In genomic region chr22:16721969-16722368, GRCh38 we compare ENCODE assay signal across 15 cellular contexts.
DNase-seq lines count a peak whose midpoint lies in the region; ATAC-seq, FAIRE-seq and TF ChIP-seq lines count a peak whose summit lies in the region.
"Had no signal": no experiment of that assay in that cellular context is flagged by ENCODE, and none has a peak within 500 bp of the region (broad histone marks: within the 10 kb centered on the region; RNA-seq: fewer than 3 reads in every experiment).

No MANE protein-coding gene starts in this region.

- H3K4me2 ChIP-seq in HepG2 (ENCODE audit: low read depth, low read length) (no peak overlapping the region), K562 (ENCODE audit: insufficient read depth, low read length) (no peak overlapping the region)
- H3K4me2 ChIP-seq: GM23338 had no signal

- H3K9me1 ChIP-seq in K562 (ENCODE audit: control insufficient read depth, insufficient read depth, low read length) = no peaks in the 10 kb centered on the region

- no peaks in the 10 kb centered on the region for H4K20me1 ChIP-seq in HepG2 (ENCODE audit: insufficient read depth, low read length)
- no peaks in the 10 kb centered on the region for H4K20me1 ChIP-seq in K562 (replicated peaks; ENCODE audit: control insufficient read depth, insufficient read depth, low read length)

- POLR2A ChIA-PET in HepG2 (lab: Yijun Ruan, JAX) (no interaction called here), K562 (lab: Yijun Ruan, JAX) (no interaction called here), T-cell (lab: Charles Lee) (no interaction called here)

- no peak for DNase-seq in right lobe of liver
- DNase-seq in HepG2 (ENCODE audit: low spot score) = no peak
- peak; percentile 62 to 94 for DNase-seq in NOMO-1 (lab: John Stamatoyannopoulos, UW; ENCODE audit: unreplicated experiment in 2 of 2)
- DNase-seq in K562 (ENCODE audit: extremely low read depth in 1 of 4, low spot score in 3 of 4) = no peak
- no peak for DNase-seq in upper lobe of right lung
- DNase-seq in activated gamma-delta T cell treated with Interleukin-2 at 50 U/mL for 16 hours = no peak
- no peak for DNase-seq in T-cell
- DNase-seq: CD4-positive, alpha-beta memory T cell; DMS79 had no signal

- H3K27me3 ChIP-seq in right lobe of liver (peaks cover 0 to 3% of the 10 kb centered on the region in 2 donors), HepG2 (ENCODE audit: control insufficient read depth in 1 of 2, insufficient read depth in 2 of 2, low read length in 2 of 2) (no peaks in the 10 kb centered on the region), K562 (ENCODE audit: control insufficient read depth in 2 of 2, insufficient read depth in 2 of 2, low read length in 2 of 2) (peaks cover 16 to 18% of the 10 kb centered on the region in 2 experiments), upper lobe of right lung (peaks cover 12% of the 10 kb centered on the region)
- H3K27me3 ChIP-seq: SJSA1 had no signal

- no peak overlapping the region for H3K9ac ChIP-seq in HepG2 (ENCODE audit: insufficient read depth, low read depth, low read length)
- no peak overlapping the region for H3K9ac ChIP-seq in K562 (ENCODE audit: insufficient read depth in 1 of 2, low read depth in 2 of 2, low read length in 2 of 2)

- peaks cover 6 to 10% of the 10 kb centered on the region in 2 donors for H3K27me3 Mint-ChIP-seq in T-cell

- H3K9me3 ChIP-seq in right lobe of liver (no peaks in the 10 kb centered on the region), HepG2 (ENCODE audit: low read length) (no peaks in the 10 kb centered on the region), K562 (replicated peaks; ENCODE audit: control insufficient read depth, insufficient read depth, low read depth, low read length) (no peaks in the 10 kb centered on the region), upper lobe of right lung (no peaks in the 10 kb centered on the region)
- H3K9me3 ChIP-seq: SJSA1 had no signal

- peaks cover 0 to 6% (median 0%) of the 10 kb centered on the region in 3 donors for H3K9me3 Mint-ChIP-seq in T-cell
- H3K9me3 Mint-ChIP-seq: T-helper 1 cell treated with Interleukin-12 subunit alpha and Interleukin-12 subunit beta and Interleukin-4 antibody, amounts not matched to agents 30 μg/mL and 1 μg/mL, for 36 hours had no signal

- FAIRE-seq in HepG2 (lab: Jason Lieb, UNC) (no peak), K562 (lab: Jason Lieb, UNC) (no peak)
- FAIRE-seq: G401.6, RCC 7860 had no signal

- H3K4me1 Mint-ChIP-seq in T-cell = peaks cover 0 to 4% (median 2%) of the 10 kb centered on the region in 3 donors
- H3K4me1 Mint-ChIP-seq: CD4-positive, alpha-beta memory T cell; GM23338 had no signal

- BruUV-seq in HepG2 (replicated peaks; lab: Mats Ljungman, UMichigan) (no TSS peak), K562 (replicated peaks; lab: Mats Ljungman, UMichigan) (no TSS peak)

- CTCF ChIA-PET in HepG2 (lab: Yijun Ruan, JAX; ENCODE audit: low intra/inter-chr PET ratio, low total read pairs) (no interaction called here), K562 (lab: Yijun Ruan, JAX; ENCODE audit: low intra/inter-chr PET ratio) (no interaction called here), T-cell (lab: Charles Lee) (no interaction called here)

- TF ChIP-seq RAD21 in HepG2 (CRISPR knock-in tag; IDR thresholded peaks at IDR 0.05) (no peak), K562 (CRISPR knock-in tag; conservative IDR thresholded peaks at IDR 0.05 in 1 of 2, IDR thresholded peaks at IDR 0.05 in 1 of 2) (no peak)

- H3K36me3 ChIP-seq in right lobe of liver (no peaks in the 10 kb centered on the region), HepG2 (replicated peaks in 1 of 2; ENCODE audit: control insufficient read depth in 1 of 2, insufficient read depth in 2 of 2, low read length in 2 of 2) (no peaks in the 10 kb centered on the region), K562 (ENCODE audit: control insufficient read depth, insufficient read depth, low read length) (no peaks in the 10 kb centered on the region), upper lobe of right lung (no peaks in the 10 kb centered on the region)
- H3K36me3 ChIP-seq: SJSA1 had no signal

- TF ChIP-seq POLR2A in right lobe of liver (IDR thresholded peaks at IDR 0.05) (no peak), HepG2 (IDR thresholded peaks at IDR 0.05; ENCODE audit: insufficient read depth in 1 of 2, low read depth in 2 of 2, low read length in 2 of 2) (no peak), K562 (conservative IDR thresholded peaks at IDR 0.05) (no peak)

- TF ChIP-seq CTCF in right lobe of liver (IDR thresholded peaks at IDR 0.05) (no peak), HepG2 (CRISPR knock-in tag; IDR thresholded peaks at IDR 0.05) (no peak), K562 (IDR thresholded peaks at IDR 0.05 in 2 of 3, conservative IDR thresholded peaks at IDR 0.05 in 1 of 3; ENCODE audit: insufficient read depth in 2 of 3, low read depth in 1 of 3, low read length in 3 of 3) (no peak), upper lobe of right lung (IDR thresholded peaks at IDR 0.05) (no peak)

- H3K27ac ChIP-seq in right lobe of liver = no peak overlapping the region
- H3K27ac ChIP-seq in HepG2 (ENCODE audit: extremely low read length, insufficient read depth, low read length) = no peak overlapping the region
- H3K27ac ChIP-seq in K562 (ENCODE audit: extremely low read depth, low read depth, low read length) = no peak overlapping the region
- no peak overlapping the region for H3K27ac ChIP-seq in upper lobe of right lung
- H3K27ac ChIP-seq: SJSA1 had no signal

- H3K36me3 Mint-ChIP-seq in T-cell = no peaks in the 10 kb centered on the region
- H3K36me3 Mint-ChIP-seq: CD4-positive, alpha-beta memory T cell had no signal

- no peaks in the 10 kb centered on the region for H3K79me2 ChIP-seq in HepG2 (ENCODE audit: insufficient read depth, low read length)
- no peaks in the 10 kb centered on the region for H3K79me2 ChIP-seq in K562 (ENCODE audit: control insufficient read depth, insufficient read depth, low read length)

- H2AFZ ChIP-seq in HepG2 (ENCODE audit: low read length) (no peak overlapping the region), K562 (ENCODE audit: low read depth, low read length) (no peak overlapping the region)
- H2AFZ ChIP-seq: GM23338 had no signal

- H3K4me1 ChIP-seq in right lobe of liver (no peaks in the 10 kb centered on the region), HepG2 (ENCODE audit: insufficient read depth, low read length) (no peaks in the 10 kb centered on the region), K562 (replicated peaks in 1 of 2; ENCODE audit: control insufficient read depth in 2 of 2, insufficient read depth in 2 of 2, low read length in 2 of 2) (peaks cover 0 to 6% of the 10 kb centered on the region in 2 experiments; a peak in 2 of 5 replicates), upper lobe of right lung (no peaks in the 10 kb centered on the region)
- H3K4me1 ChIP-seq: SJSA1 had no signal

- H3K27ac Mint-ChIP-seq in T-cell = no peak overlapping the region
- H3K27ac Mint-ChIP-seq: CD4-positive, alpha-beta memory T cell; GM23338; T-helper 1 cell treated with Interleukin-12 subunit alpha and Interleukin-12 subunit beta and Interleukin-4 antibody, amounts not matched to agents 30 μg/mL and 1 μg/mL, for 36 hours had no signal

- TF ChIP-seq EP300 in HepG2 (IDR thresholded peaks at IDR 0.05; ENCODE audit: low read depth in 2 of 2, low read length in 2 of 2) (no peak), HepG2 (CRISPR knock-in tag; IDR thresholded peaks at IDR 0.05; ENCODE audit: borderline replicate concordance) (no peak), K562 (IDR thresholded peaks at IDR 0.05; ENCODE audit: low read length) (no peak)

- no peak overlapping the region for H3K4me3 Mint-ChIP-seq in T-cell
- H3K4me3 Mint-ChIP-seq: CD4-positive, alpha-beta memory T cell; GM23338; T-helper 1 cell treated with Interleukin-12 subunit alpha and Interleukin-12 subunit beta and Interleukin-4 antibody, amounts not matched to agents 30 μg/mL and 1 μg/mL, for 36 hours had no signal

- peak in 3 of 4 donors; percentile 27 to 33 (median 33) for ATAC-seq in right lobe of liver
- no peak for ATAC-seq in HepG2
- no peak for ATAC-seq in K562
- peak; percentile 77 for ATAC-seq in upper lobe of right lung
- no peak for ATAC-seq in HG02970 (IDR thresholded peaks at IDR 0.05; ENCODE audit: low FRiP score, unreplicated experiment)
- ATAC-seq in T-cell (replicated peaks in 1 of 4) = no peak
- ATAC-seq: GM23338 had no signal

- H3K4me3 ChIP-seq in right lobe of liver (no peak overlapping the region), HepG2 (replicated peaks in 1 of 3; ENCODE audit: insufficient read depth in 1 of 3, low read depth in 2 of 3, low read length in 3 of 3) (no peak overlapping the region), K562 (no peak overlapping the region), upper lobe of right lung (no peak overlapping the region)
- H3K4me3 ChIP-seq: GM23338, SJSA1 had no signal

- intact Hi-C loops in right lobe of liver (cut with DNase I) = no loop called here
- intact Hi-C loops in HepG2 (cut with micrococcal nuclease; ENCODE audit: unreplicated experiment) = no loop called here
- intact Hi-C loops in K562 (cut with micrococcal nuclease) = no loop called here
- intact Hi-C loops in upper lobe of right lung (cut with DNase I) = no loop called here

- 36% methylated on average over 4 of the region's 4 CpGs for WGBS in right lobe of liver (ENCODE audit: insufficient coverage, low coverage, low lambda C conversion rate, missing lambda C conversion rate)
- 54% methylated on average over 4 of the region's 4 CpGs for WGBS in HepG2 (ENCODE audit: low lambda C conversion rate)
- under 1% methylated on average over 4 of the region's 4 CpGs for WGBS in K562 (ENCODE audit: insufficient coverage, low coverage, missing lambda C conversion rate)

- in situ Hi-C loops in HepG2 (cut with HindIII; ENCODE audit: extremely low pct_ligation_motif_present, low pct_unique_long_range_greater_than_20kb) (no loop called here), K562 (cut with MboI) (no loop called here)

TF ChIP-seq in HepG2, 621 proteins besides CTCF, POLR2A, EP300 and RAD21 (continues in another document):
- no peak for TF ChIP-seq MEIS1 (CRISPR knock-in tag; IDR thresholded peaks at IDR 0.05; ENCODE audit: borderline replicate concordance)
- no peak for TF ChIP-seq KDM3A (CRISPR knock-in tag; IDR thresholded peaks at IDR 0.05; ENCODE audit: low read depth)

TF ChIP-seq in K562, 482 proteins besides CTCF, POLR2A, EP300 and RAD21:
- TF ChIP-seq CBX8 (IDR thresholded peaks at IDR 0.05; ENCODE audit: borderline replicate concordance, extremely low read depth, low read depth, low read length, poor library complexity, severe bottlenecking) (peak; percentile 35), MEIS2 (IDR thresholded peaks at IDR 0.05; ENCODE audit: partially characterized antibody) (no peak)

Comparison
In these comparisons a context has a peak if more than half of its experiments do, and no peak if none do; other contexts are left out.
1. ATAC-seq: peak in right lobe of liver (3 of 4) and upper lobe of right lung (single experiment); none in HepG2 (single experiment), K562 (single experiment), HG02970 (single experiment) and T-cell (0 of 4).
2. DNase-seq: peak in NOMO-1 (2 of 2); none in right lobe of liver (0 of 3), HepG2 (single experiment), K562 (0 of 4), upper lobe of right lung (single experiment), activated gamma-delta T cell treated with Interleukin-2 at 50 U/mL for 16 hours (single experiment) and T-cell (0 of 34).